Comparison of ENCODE assay signal across 23 cellular contexts in genomic region chr12:26092706-26093105, GRCh38. TPM values are rescaled to one million over a fixed set of nuclear protein-coding genes. Genes with fewer than 3 reads are reported as not detected.
"Had no signal": no experiment of that assay in that cellular context is flagged by ENCODE, and none has a peak within 500 bp of the region (broad histone marks: within the 10 kb centered on the region; RNA-seq: fewer than 3 reads in every experiment).

No MANE protein-coding gene starts in this region.

- DNase-seq: activated CD4-positive, alpha-beta T cell treated with anti-CD3 and anti-CD28 coated beads, Interleukin-2, amount 50 U/mL, for 1 hour; activated CD4-positive, CD25-positive, alpha-beta regulatory T cell treated with anti-CD3 and anti-CD28 coated beads, Interleukin-2, amount 50 U/mL, for 72 hours; activated CD8-positive, alpha-beta memory T cell treated with anti-CD3 and anti-CD28 coated beads, Interleukin-2, amount 50 U/mL, for 48 hours; activated naive CD4-positive, alpha-beta T cell; activated T-cell treated with anti-CD3 and anti-CD28 coated beads, Interleukin-2, amount 50 U/mL, for 4 hours; adrenal gland; endodermal cell; esophagus squamous epithelium; immature natural killer cell; kidney glomerular epithelial cell; left lung; stimulated activated CD4-positive, alpha-beta T cell treated with anti-CD3 and anti-CD28 coated beads, Interleukin-15, amount 100 ng/mL, for 24 hours; stomach had no signal

- H3K4me2 ChIP-seq: neural progenitor cell, smooth muscle cell had no signal

- H3K27me3 ChIP-seq: adrenal gland, ascending aorta, esophagus squamous epithelium, left lung, neural progenitor cell, stomach, suprapubic skin, tibial nerve had no signal

- H3K4me3 ChIP-seq: adrenal gland, ascending aorta, coronary artery, esophagus squamous epithelium, left lung, lung, neural progenitor cell, smooth muscle cell, stomach, suprapubic skin, tibial nerve had no signal

- H2AFZ ChIP-seq: neural progenitor cell had no signal

- H3K4me1 ChIP-seq: ascending aorta, left lung, neural progenitor cell, suprapubic skin had no signal

- H3K27ac ChIP-seq: adrenal gland, ascending aorta, coronary artery, esophagus squamous epithelium, left lung, neural progenitor cell, stomach, suprapubic skin, tibial nerve, WERI-Rb-1 had no signal

- H3K9me3 ChIP-seq: adrenal gland, ascending aorta, esophagus squamous epithelium, left lung, stomach, suprapubic skin, tibial nerve had no signal

- H3K36me3 ChIP-seq: adrenal gland, ascending aorta, esophagus squamous epithelium, left lung, neural progenitor cell, stomach, suprapubic skin, tibial nerve, WERI-Rb-1 had no signal

RNA-seq across cellular contexts. Expression of gene BHLHE41, which starts 32.1 kb away (rescaled TPM):
- total RNA-seq: activated CD8-positive, alpha-beta memory T cell treated with anti-CD3 and anti-CD28 coated beads for 36 hours; activated T-helper 2 cell treated with anti-CD3 and anti-CD28 coated beads, Interferon-gamma antibody, Interleukin-2, Interleukin-4, amounts not matched to agents 10 μg/mL and 5 μg/mL and 100 μg/mL, durations not matched to agents 14 hours and 24 hours and 36 hours had no signal
